2 cellular contexts compared by ENCODE assay signal in the genomic region with DNA sequence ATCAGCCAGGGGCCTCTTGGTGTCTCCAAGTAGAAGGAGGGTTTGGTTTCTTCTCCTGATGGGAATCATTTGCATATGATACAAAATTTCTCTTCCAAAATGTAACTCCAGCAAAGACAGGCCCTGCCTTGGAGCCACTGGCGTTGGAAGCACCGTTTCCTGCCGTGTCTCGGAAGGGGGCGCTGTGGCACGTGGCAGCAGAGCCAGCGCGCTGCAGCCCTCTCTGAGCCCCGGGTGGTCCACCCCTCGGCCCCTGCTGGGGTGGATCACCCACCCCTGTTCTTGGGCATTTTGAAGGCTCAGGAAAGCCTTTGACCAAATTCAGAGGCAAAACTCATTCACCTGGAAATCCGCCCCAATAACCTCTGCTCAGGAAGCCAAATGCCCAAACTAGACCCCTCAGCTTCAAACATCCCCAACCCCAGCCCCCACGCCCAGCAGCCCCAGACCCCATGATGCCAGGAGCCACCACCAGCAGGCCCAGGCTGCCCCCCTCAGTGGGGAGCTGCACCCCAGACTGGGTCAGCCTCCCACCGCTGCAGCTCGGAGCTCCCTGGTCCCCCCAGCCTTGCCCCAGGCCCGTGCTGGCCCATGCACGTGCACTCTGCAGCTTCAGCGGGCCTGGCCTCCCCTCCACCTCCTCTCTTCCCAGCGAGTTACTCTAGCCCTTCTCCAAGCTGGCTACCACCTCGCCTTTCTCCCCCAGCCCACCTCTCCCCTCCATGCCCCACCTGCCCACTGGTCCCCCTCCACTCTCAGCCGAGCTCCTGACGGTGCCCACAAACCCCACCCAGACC.
TF ChIP-seq lines count a peak whose summit lies in the region.

No MANE protein-coding gene starts in this region.

TF ChIP-seq in Ishikawa, 13 proteins besides CTCF, POLR2A, EP300 and RAD21:
- no peak for TF ChIP-seq EGR1 (IDR thresholded peaks at IDR 0.05)
- no peak for TF ChIP-seq FOXM1 (IDR thresholded peaks at IDR 0.05; ENCODE audit: borderline replicate concordance, low read depth)
- TF ChIP-seq ZBTB7A (IDR thresholded peaks at IDR 0.05; ENCODE audit: low read depth) = no peak
- TF ChIP-seq TCF12 (IDR thresholded peaks at IDR 0.05; ENCODE audit: low read depth) = no peak
- TF ChIP-seq TAF1 (IDR thresholded peaks at IDR 0.05; ENCODE audit: low read depth) = no peak
- no peak for TF ChIP-seq USF1 (IDR thresholded peaks at IDR 0.05)
- no peak for TF ChIP-seq YY1 (IDR thresholded peaks at IDR 0.05; ENCODE audit: low read depth)
- TF ChIP-seq MAX (IDR thresholded peaks at IDR 0.05) = no peak
- TF ChIP-seq CEBPB (IDR thresholded peaks at IDR 0.05) = no peak
- no peak for TF ChIP-seq NFIC (IDR thresholded peaks at IDR 0.05)
- no peak for TF ChIP-seq TEAD4 (IDR thresholded peaks at IDR 0.05)

TF ChIP-seq in K562, 482 proteins besides CTCF, POLR2A, EP300 and RAD21 (continues in another document):
- TF ChIP-seq SMARCE1 (IDR thresholded peaks at IDR 0.05) = peak; percentile 53; the same call in 1 of the 2 replicates
- TF ChIP-seq, protein P1, sequence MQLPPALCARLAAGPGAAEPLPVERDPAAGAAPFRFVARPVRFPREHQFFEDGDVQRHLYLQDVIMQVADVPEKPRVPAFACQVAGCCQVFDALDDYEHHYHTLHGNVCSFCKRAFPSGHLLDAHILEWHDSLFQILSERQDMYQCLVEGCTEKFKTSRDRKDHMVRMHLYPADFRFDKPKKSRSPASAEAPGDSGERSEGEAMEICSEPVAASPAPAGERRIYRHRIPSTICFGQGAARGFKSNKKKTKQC (CRISPR knock-in tag; IDR thresholded peaks at IDR 0.05) = no peak
- peak; percentile 86; the same call in 1 of the 2 replicates for TF ChIP-seq ZBTB7A (IDR thresholded peaks at IDR 0.05; ENCODE audit: borderline replicate concordance, control insufficient read depth, low read depth, low read length)
- TF ChIP-seq CBFA2T2 (conservative IDR thresholded peaks at IDR 0.05) = no peak
- TF ChIP-seq SETDB1 (IDR thresholded peaks at IDR 0.05; ENCODE audit: low read length) = no peak
- TF ChIP-seq TBP (optimal IDR thresholded peaks at IDR 0.05; ENCODE audit: low read depth, low read length) = no peak
- TF ChIP-seq ETS2 (tag; IDR thresholded peaks at IDR 0.05; ENCODE audit: borderline replicate concordance, poor library complexity, severe bottlenecking) = no peak
- TF ChIP-seq SMC3 (conservative IDR thresholded peaks at IDR 0.05; ENCODE audit: insufficient read depth, low read depth, low read length) = 0 out of 2 replicates have a peak, but pooled peaks have one; percentile 24
- no peak for TF ChIP-seq PHF20 (IDR thresholded peaks at IDR 0.05; ENCODE audit: partially characterized antibody)
- no peak for TF ChIP-seq ZNF75A (CRISPR knock-in tag; IDR thresholded peaks at IDR 0.05)
- peak; percentile 77 for TF ChIP-seq BHLHE40 (IDR thresholded peaks at IDR 0.05; ENCODE audit: low read length)
- no peak for TF ChIP-seq FOXA3 (CRISPR knock-in tag; conservative IDR thresholded peaks at IDR 0.05 in 1 of 2, IDR thresholded peaks at IDR 0.05 in 1 of 2)
- TF ChIP-seq TAF9B (IDR thresholded peaks at IDR 0.05; ENCODE audit: partially characterized antibody) = no peak
- TF ChIP-seq CREM (IDR thresholded peaks at IDR 0.05; ENCODE audit: low read depth) = peak; percentile 36; the same call in 1 of the 2 replicates
- TF ChIP-seq THRB (CRISPR knock-in tag; conservative IDR thresholded peaks at IDR 0.05) = no peak
- no peak for TF ChIP-seq NFIC (IDR thresholded peaks at IDR 0.05)
- TF ChIP-seq KAT2B (IDR thresholded peaks at IDR 0.05; ENCODE audit: low read depth, low read length) = no peak
- TF ChIP-seq RBM34 (IDR thresholded peaks at IDR 0.05; ENCODE audit: borderline replicate concordance, insufficient read depth, low read length) = no peak
- no peak for TF ChIP-seq MCM5 (IDR thresholded peaks at IDR 0.05; ENCODE audit: low read depth)
- peak; percentile 53; the same call in 1 of the 2 replicates for TF ChIP-seq STAG1 (CRISPR knock-in tag; IDR thresholded peaks at IDR 0.05; ENCODE audit: borderline replicate concordance)
- TF ChIP-seq, protein P2, sequence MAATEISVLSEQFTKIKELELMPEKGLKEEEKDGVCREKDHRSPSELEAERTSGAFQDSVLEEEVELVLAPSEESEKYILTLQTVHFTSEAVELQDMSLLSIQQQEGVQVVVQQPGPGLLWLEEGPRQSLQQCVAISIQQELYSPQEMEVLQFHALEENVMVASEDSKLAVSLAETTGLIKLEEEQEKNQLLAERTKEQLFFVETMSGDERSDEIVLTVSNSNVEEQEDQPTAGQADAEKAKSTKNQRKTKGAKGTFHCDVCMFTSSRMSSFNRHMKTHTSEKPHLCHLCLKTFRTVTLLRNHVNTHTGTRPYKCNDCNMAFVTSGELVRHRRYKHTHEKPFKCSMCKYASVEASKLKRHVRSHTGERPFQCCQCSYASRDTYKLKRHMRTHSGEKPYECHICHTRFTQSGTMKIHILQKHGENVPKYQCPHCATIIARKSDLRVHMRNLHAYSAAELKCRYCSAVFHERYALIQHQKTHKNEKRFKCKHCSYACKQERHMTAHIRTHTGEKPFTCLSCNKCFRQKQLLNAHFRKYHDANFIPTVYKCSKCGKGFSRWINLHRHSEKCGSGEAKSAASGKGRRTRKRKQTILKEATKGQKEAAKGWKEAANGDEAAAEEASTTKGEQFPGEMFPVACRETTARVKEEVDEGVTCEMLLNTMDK (IDR thresholded peaks at IDR 0.05; ENCODE audit: borderline replicate concordance, insufficient read depth, low read depth, low read length, poor library complexity, severe bottlenecking) = peak; percentile 91
- no peak for TF ChIP-seq HDAC2 (IDR thresholded peaks at IDR 0.05)
- no peak for TF ChIP-seq HMG20B (CRISPR knock-in tag; IDR thresholded peaks at IDR 0.05)
- TF ChIP-seq ZNF143 (CRISPR knock-in tag; IDR thresholded peaks at IDR 0.05) = no peak
- TF ChIP-seq HSF4 (CRISPR knock-in tag; IDR thresholded peaks at IDR 0.05; ENCODE audit: borderline replicate concordance) = no peak
- TF ChIP-seq MYC (IDR thresholded peaks at IDR 0.05; ENCODE audit: low read depth, low read length) = 0 out of 2 replicates have a peak, but pooled peaks have one; percentile 11
- no peak for TF ChIP-seq MYC (CRISPR knock-in tag; IDR thresholded peaks at IDR 0.05; ENCODE audit: borderline replicate concordance, low read depth)
- TF ChIP-seq KDM4B (IDR thresholded peaks at IDR 0.05; ENCODE audit: borderline replicate concordance in 2 of 2, low read depth in 1 of 2) = no peak
- TF ChIP-seq L3MBTL2 (IDR thresholded peaks at IDR 0.05) = 0 out of 2 replicates have a peak, but pooled peaks have one; percentile 19
- no peak for TF ChIP-seq BRF1 (IDR thresholded peaks at IDR 0.05; ENCODE audit: borderline replicate concordance, extremely low read depth, insufficient read length)
- TF ChIP-seq, protein P3, sequence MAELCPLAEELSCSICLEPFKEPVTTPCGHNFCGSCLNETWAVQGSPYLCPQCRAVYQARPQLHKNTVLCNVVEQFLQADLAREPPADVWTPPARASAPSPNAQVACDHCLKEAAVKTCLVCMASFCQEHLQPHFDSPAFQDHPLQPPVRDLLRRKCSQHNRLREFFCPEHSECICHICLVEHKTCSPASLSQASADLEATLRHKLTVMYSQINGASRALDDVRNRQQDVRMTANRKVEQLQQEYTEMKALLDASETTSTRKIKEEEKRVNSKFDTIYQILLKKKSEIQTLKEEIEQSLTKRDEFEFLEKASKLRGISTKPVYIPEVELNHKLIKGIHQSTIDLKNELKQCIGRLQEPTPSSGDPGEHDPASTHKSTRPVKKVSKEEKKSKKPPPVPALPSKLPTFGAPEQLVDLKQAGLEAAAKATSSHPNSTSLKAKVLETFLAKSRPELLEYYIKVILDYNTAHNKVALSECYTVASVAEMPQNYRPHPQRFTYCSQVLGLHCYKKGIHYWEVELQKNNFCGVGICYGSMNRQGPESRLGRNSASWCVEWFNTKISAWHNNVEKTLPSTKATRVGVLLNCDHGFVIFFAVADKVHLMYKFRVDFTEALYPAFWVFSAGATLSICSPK (IDR thresholded peaks at IDR 0.05; ENCODE audit: borderline replicate concordance) = no peak
- TF ChIP-seq RAD51 (IDR thresholded peaks at IDR 0.05; ENCODE audit: borderline replicate concordance, low read depth) = no peak
- no peak for TF ChIP-seq ELF1 (tag; IDR thresholded peaks at IDR 0.05)
- TF ChIP-seq CCNT2 (IDR thresholded peaks at IDR 0.05; ENCODE audit: borderline replicate concordance, extremely low read depth, insufficient read length, low read depth, low read length) = no peak
- TF ChIP-seq, protein P4, sequence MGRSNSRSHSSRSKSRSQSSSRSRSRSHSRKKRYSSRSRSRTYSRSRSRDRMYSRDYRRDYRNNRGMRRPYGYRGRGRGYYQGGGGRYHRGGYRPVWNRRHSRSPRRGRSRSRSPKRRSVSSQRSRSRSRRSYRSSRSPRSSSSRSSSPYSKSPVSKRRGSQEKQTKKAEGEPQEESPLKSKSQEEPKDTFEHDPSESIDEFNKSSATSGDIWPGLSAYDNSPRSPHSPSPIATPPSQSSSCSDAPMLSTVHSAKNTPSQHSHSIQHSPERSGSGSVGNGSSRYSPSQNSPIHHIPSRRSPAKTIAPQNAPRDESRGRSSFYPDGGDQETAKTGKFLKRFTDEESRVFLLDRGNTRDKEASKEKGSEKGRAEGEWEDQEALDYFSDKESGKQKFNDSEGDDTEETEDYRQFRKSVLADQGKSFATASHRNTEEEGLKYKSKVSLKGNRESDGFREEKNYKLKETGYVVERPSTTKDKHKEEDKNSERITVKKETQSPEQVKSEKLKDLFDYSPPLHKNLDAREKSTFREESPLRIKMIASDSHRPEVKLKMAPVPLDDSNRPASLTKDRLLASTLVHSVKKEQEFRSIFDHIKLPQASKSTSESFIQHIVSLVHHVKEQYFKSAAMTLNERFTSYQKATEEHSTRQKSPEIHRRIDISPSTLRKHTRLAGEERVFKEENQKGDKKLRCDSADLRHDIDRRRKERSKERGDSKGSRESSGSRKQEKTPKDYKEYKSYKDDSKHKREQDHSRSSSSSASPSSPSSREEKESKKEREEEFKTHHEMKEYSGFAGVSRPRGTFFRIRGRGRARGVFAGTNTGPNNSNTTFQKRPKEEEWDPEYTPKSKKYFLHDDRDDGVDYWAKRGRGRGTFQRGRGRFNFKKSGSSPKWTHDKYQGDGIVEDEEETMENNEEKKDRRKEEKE (IDR thresholded peaks at IDR 0.05; ENCODE audit: borderline replicate concordance in 1 of 2, control insufficient read depth in 1 of 2, low read depth in 2 of 2, low read length in 1 of 2) = no peak
- TF ChIP-seq ZNF644 (tag; IDR thresholded peaks at IDR 0.05; ENCODE audit: low read depth) = no peak
- TF ChIP-seq LARP7 (IDR thresholded peaks at IDR 0.05) = no peak
- peak; percentile 31; the same call in 1 of the 2 replicates for TF ChIP-seq SMARCA4 (IDR thresholded peaks at IDR 0.05)
- TF ChIP-seq, protein P5, sequence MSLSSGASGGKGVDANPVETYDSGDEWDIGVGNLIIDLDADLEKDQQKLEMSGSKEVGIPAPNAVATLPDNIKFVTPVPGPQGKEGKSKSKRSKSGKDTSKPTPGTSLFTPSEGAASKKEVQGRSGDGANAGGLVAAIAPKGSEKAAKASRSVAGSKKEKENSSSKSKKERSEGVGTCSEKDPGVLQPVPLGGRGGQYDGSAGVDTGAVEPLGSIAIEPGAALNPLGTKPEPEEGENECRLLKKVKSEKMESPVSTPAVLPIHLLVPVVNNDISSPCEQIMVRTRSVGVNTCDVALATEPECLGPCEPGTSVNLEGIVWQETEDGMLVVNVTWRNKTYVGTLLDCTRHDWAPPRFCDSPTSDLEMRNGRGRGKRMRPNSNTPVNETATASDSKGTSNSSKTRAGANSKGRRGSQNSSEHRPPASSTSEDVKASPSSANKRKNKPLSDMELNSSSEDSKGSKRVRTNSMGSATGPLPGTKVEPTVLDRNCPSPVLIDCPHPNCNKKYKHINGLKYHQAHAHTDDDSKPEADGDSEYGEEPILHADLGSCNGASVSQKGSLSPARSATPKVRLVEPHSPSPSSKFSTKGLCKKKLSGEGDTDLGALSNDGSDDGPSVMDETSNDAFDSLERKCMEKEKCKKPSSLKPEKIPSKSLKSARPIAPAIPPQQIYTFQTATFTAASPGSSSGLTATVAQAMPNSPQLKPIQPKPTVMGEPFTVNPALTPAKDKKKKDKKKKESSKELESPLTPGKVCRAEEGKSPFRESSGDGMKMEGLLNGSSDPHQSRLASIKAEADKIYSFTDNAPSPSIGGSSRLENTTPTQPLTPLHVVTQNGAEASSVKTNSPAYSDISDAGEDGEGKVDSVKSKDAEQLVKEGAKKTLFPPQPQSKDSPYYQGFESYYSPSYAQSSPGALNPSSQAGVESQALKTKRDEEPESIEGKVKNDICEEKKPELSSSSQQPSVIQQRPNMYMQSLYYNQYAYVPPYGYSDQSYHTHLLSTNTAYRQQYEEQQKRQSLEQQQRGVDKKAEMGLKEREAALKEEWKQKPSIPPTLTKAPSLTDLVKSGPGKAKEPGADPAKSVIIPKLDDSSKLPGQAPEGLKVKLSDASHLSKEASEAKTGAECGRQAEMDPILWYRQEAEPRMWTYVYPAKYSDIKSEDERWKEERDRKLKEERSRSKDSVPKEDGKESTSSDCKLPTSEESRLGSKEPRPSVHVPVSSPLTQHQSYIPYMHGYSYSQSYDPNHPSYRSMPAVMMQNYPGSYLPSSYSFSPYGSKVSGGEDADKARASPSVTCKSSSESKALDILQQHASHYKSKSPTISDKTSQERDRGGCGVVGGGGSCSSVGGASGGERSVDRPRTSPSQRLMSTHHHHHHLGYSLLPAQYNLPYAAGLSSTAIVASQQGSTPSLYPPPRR (CRISPR knock-in tag; IDR thresholded peaks at IDR 0.05; ENCODE audit: borderline replicate concordance) = no peak
- no peak for TF ChIP-seq BCL6 (CRISPR knock-in tag; IDR thresholded peaks at IDR 0.05)
- TF ChIP-seq ZNF589 (CRISPR knock-in tag; IDR thresholded peaks at IDR 0.05; ENCODE audit: low read depth) = no peak
- TF ChIP-seq, protein P6, sequence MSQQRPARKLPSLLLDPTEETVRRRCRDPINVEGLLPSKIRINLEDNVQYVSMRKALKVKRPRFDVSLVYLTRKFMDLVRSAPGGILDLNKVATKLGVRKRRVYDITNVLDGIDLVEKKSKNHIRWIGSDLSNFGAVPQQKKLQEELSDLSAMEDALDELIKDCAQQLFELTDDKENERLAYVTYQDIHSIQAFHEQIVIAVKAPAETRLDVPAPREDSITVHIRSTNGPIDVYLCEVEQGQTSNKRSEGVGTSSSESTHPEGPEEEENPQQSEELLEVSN (IDR thresholded peaks at IDR 0.05; ENCODE audit: borderline replicate concordance in 1 of 2, extremely low read depth in 1 of 2, insufficient read depth in 1 of 2, insufficient read length in 1 of 2, low read depth in 1 of 2, low read length in 1 of 2, poor library complexity in 1 of 2, severe bottlenecking in 1 of 2) = peak in 1 of 2 experiments; percentile 30
- peak; percentile 33; the same call in 1 of the 2 replicates for TF ChIP-seq USF1 (CRISPR knock-in tag; IDR thresholded peaks at IDR 0.05)
